ENCODE assay signal across 16 cellular contexts in genomic region chr1:177650947-177651346, GRCh38.
DNase-seq lines count a peak whose midpoint lies in the region; ATAC-seq, FAIRE-seq and TF ChIP-seq lines count a peak whose summit lies in the region.
"Had no signal": no experiment of that assay in that cellular context is flagged by ENCODE, and none has a peak within 500 bp of the region (broad histone marks: within the 10 kb centered on the region; RNA-seq: fewer than 3 reads in every experiment).

No MANE protein-coding gene starts in this region.

- peak; percentile 28 for DNase-seq in Caki2 (ENCODE audit: low read depth)
- DNase-seq in heart left ventricle: peak in 2 of 5 donors; percentile 29 to 33
- DNase-seq in myocyte (ENCODE audit: low read depth): peak; percentile 70
- no peak for DNase-seq in effector CD4-positive, alpha-beta T cell
- no peak for DNase-seq in activated CD8-positive, alpha-beta memory T cell treated with anti-CD3 and anti-CD28 coated beads, Interleukin-2, amount 50 U/mL, for 4 hours
- no peak for DNase-seq in GM12891 (ENCODE audit: insufficient read length, low spot score)
- DNase-seq: activated T-cell treated with anti-CD3 and anti-CD28 coated beads, Interleukin-2, amount 50 U/mL, for 4 hours; colonic mucosa; H7; KBM-7; NCI-H748 treated with DMSO at 0.1 percent for 48 hours; stimulated activated CD4-positive, alpha-beta T cell treated with anti-CD3 and anti-CD28 coated beads, Interleukin-4, amount 100 ng/mL, for 1 hour had no signal

- H3K9me3 ChIP-seq in heart left ventricle: no peaks in the 10 kb centered on the region
- H3K9me3 ChIP-seq: colonic mucosa had no signal

- in situ Hi-C loops in Caki2 (cut with HindIII; ENCODE audit: low pct_unique_long_range_greater_than_20kb, low sequenced_read_pairs): no loop called here

- no peaks in the 10 kb centered on the region for H3K36me3 ChIP-seq in heart left ventricle
- H3K36me3 ChIP-seq: colonic mucosa had no signal

- peaks cover 0 to 9% (median 0%) of the 10 kb centered on the region in 12 donors for H3K4me1 ChIP-seq in heart left ventricle
- H3K4me1 ChIP-seq: colonic mucosa had no signal

- no peak for FAIRE-seq in GM12891 (lab: Jason Lieb, UNC)

- peak overlapping the region in 1 of 12 donors; percentile 4 for H3K27ac ChIP-seq in heart left ventricle
- H3K27ac ChIP-seq: colonic mucosa had no signal

- WGBS in heart left ventricle, 4 donors: 47 to 80% (median 53%) methylated on average over 3 of the region's 3 CpGs

- peak; percentile 53 for ATAC-seq in GM19463 (IDR thresholded peaks at IDR 0.05; ENCODE audit: unreplicated experiment)
- peak; percentile 80 to 97 (median 94) for ATAC-seq in heart left ventricle
- no peak for ATAC-seq in GM18505 (IDR thresholded peaks at IDR 0.05; ENCODE audit: unreplicated experiment)
- ATAC-seq: activated naive CD4-positive, alpha-beta T cell treated with anti-CD3 and anti-CD28 coated beads, Interleukin-2, amount 50 U/mL, for 72 hours; activated T-cell treated with anti-CD3 and anti-CD28 coated beads, Interleukin-2, amount 50 U/mL, for 4 hours; Panc1 had no signal

- TF ChIP-seq POLR2A in heart left ventricle (IDR thresholded peaks at IDR 0.05) (no peak), GM18505 (IDR thresholded peaks at IDR 0.05; ENCODE audit: borderline replicate concordance, extremely low read depth, insufficient read depth, insufficient read length) (no peak), GM12891 (IDR thresholded peaks at IDR 0.05; ENCODE audit: low read depth, low read length) (no peak)

- intact Hi-C loops in heart left ventricle (cut with DNase I): no loop called here

- TF ChIP-seq CTCF in heart left ventricle (IDR thresholded peaks at IDR 0.05): no peak

- peaks cover 0 to 4% (median 0%) of the 10 kb centered on the region in 9 donors for H3K27me3 ChIP-seq in heart left ventricle
- H3K27me3 ChIP-seq: colonic mucosa had no signal

- no peak overlapping the region for H3K4me3 ChIP-seq in heart left ventricle
- H3K4me3 ChIP-seq: colonic mucosa had no signal

TF ChIP-seq in GM12891, 5 proteins besides CTCF, POLR2A, EP300 and RAD21:
- TF ChIP-seq POLR2AphosphoS5 (IDR thresholded peaks at IDR 0.05; ENCODE audit: low read depth, low read length): no peak
- TF ChIP-seq PAX5 (IDR thresholded peaks at IDR 0.05; ENCODE audit: insufficient read depth, low read length, severe bottlenecking): no peak
- TF ChIP-seq SPI1 (IDR thresholded peaks at IDR 0.05; ENCODE audit: low read depth, low read length): no peak
- TF ChIP-seq POU2F2 (IDR thresholded peaks at IDR 0.05; ENCODE audit: low read depth, low read length): no peak
- no peak for TF ChIP-seq TAF1 (IDR thresholded peaks at IDR 0.05; ENCODE audit: low read depth, low read length)

Comparison
In these comparisons a context has a peak if more than half of its experiments do, and no peak if none do; other contexts are left out.
1. DNase-seq: peak in Caki2 (single experiment) and myocyte (single experiment); none in effector CD4-positive, alpha-beta T cell (single experiment), activated CD8-positive, alpha-beta memory T cell treated with anti-CD3 and anti-CD28 coated beads, Interleukin-2, amount 50 U/mL, for 4 hours (single experiment) and GM12891 (single experiment).